8 cellular contexts compared by ENCODE assay signal in genomic region chr15:58070801-58071418, GRCh38. TPM values are rescaled to one million over a fixed set of nuclear protein-coding genes. Genes with fewer than 3 reads are reported as not detected.
DNase-seq lines count a peak whose midpoint lies in the region; ATAC-seq and TF ChIP-seq lines count a peak whose summit lies in the region.

No MANE protein-coding gene starts in this region.

- peak; percentile 55 to 57 for ATAC-seq in lower lobe of right lung
- ATAC-seq in HG03025 (IDR thresholded peaks at IDR 0.05; ENCODE audit: low FRiP score, unreplicated experiment), result no peak

- H3K27me3 ChIP-seq in lower lobe of right lung (ENCODE audit: low read depth), result peaks cover 16% of the 10 kb centered on the region

- TF ChIP-seq CTCF in lower lobe of right lung (IDR thresholded peaks at IDR 0.05), result peak; percentile 87

- H3K4me1 ChIP-seq in lower lobe of right lung, result peaks cover 6% of the 10 kb centered on the region

- no peak overlapping the region for H3K4me3 ChIP-seq in lower lobe of right lung

- no peak overlapping the region for H3K27ac ChIP-seq in lower lobe of right lung

- intact Hi-C loops in lower lobe of right lung (cut with DNase I), result no loop called here

- peak; percentile 29 for DNase-seq in ELF-1 (ENCODE audit: low read depth, low spot score)
- peak; percentile 56 for DNase-seq in LHCN-M2 (ENCODE audit: low read depth)
- DNase-seq in SKM-1 (lab: John Stamatoyannopoulos, UW; ENCODE audit: unreplicated experiment), result peak; percentile 27
- peak; percentile 85 for DNase-seq in dermis blood vessel endothelial cell
- peak; percentile 59 for DNase-seq in lower lobe of right lung
- peak; percentile 3 for DNase-seq in stimulated activated naive CD4-positive, alpha-beta T cell treated with Interleukin-2 at 50 U/mL for 16 hours (lab: John Stamatoyannopoulos, UW)
- DNase-seq in NCI-H187 treated with DMSO at 0.1 percent for 48 hours (lab: John Stamatoyannopoulos, UW), result no peak

- no peaks in the 10 kb centered on the region for H3K36me3 ChIP-seq in lower lobe of right lung

- H3K9me3 ChIP-seq in lower lobe of right lung, result no peaks in the 10 kb centered on the region

RNA-seq across cellular contexts. Expression of gene ALDH1A2, which starts 5.4 kb away (rescaled TPM):
- 0.46 and 0.77 TPM in 2 replicates for total RNA-seq in LHCN-M2 (2014; rRNA removed)
- polyA plus RNA-seq in LHCN-M2 (2012), result 0.81 TPM
- total RNA-seq in dermis blood vessel endothelial cell, result 29.4 and 70.9 TPM in 2 replicates
- total RNA-seq in lower lobe of right lung, result 49.4 TPM

Comparison
In these comparisons a context has a peak if more than half of its experiments do, and no peak if none do; other contexts are left out.
1. RNA of gene ALDH1A2, which starts 5.4 kb away (total RNA-seq): 49.4 TPM in lower lobe of right lung (single experiment) and 29.4 to 70.9 TPM in dermis blood vessel endothelial cell; 0.46 to 0.77 TPM in LHCN-M2; every median in the first group is over 10 times any median in the second.